In genomic region chr11:119709638-119710346, GRCh38 we compare ENCODE assay signal across 8 cellular contexts.
DNase-seq lines count a peak whose midpoint lies in the region; ATAC-seq and TF ChIP-seq lines count a peak whose summit lies in the region.

No MANE protein-coding gene starts in this region.

- H3K27ac ChIP-seq in tibial artery, result no peak overlapping the region

- in situ Hi-C loops in astrocyte of the spinal cord (cut with HindIII; ENCODE audit: low sequenced_read_pairs), result no loop called here

- no peaks in the 10 kb centered on the region for H3K27me3 ChIP-seq in tibial artery

- peak; percentile 95 for DNase-seq in DMS 273 (lab: John Stamatoyannopoulos, UW; ENCODE audit: unreplicated experiment)
- peak; percentile 91 for DNase-seq in MV-4-11 (lab: John Stamatoyannopoulos, UW)
- DNase-seq in astrocyte of the spinal cord (ENCODE audit: low read depth, low spot score), result peak; percentile 79
- peak; percentile 67 for DNase-seq in middle frontal gyrus (ENCODE audit: extremely low spot score, low spot score)
- no peak for DNase-seq in NCI-H510A (lab: John Stamatoyannopoulos, UW)
- DNase-seq in tibial artery, result no peak
- no peak for DNase-seq in HuH-7 (ENCODE audit: low spot score)

- intact Hi-C loops in tibial artery (cut with DNase I; ENCODE audit: low total_unique reads), result no loop called here

- no peak overlapping the region for H3K4me3 ChIP-seq in astrocyte of the spinal cord (ENCODE audit: low read depth, low read length)
- H3K4me3 ChIP-seq in tibial artery, result no peak overlapping the region

- H3K36me3 ChIP-seq in tibial artery, result no peaks in the 10 kb centered on the region

- H3K9me3 ChIP-seq in tibial artery, result no peaks in the 10 kb centered on the region

- no peak for ATAC-seq in GM18873 (IDR thresholded peaks at IDR 0.05; ENCODE audit: low FRiP score, unreplicated experiment)

- peaks cover 0 to 6% (median 0%) of the 10 kb centered on the region in 4 donors for H3K4me1 ChIP-seq in tibial artery

- TF ChIP-seq CTCF in astrocyte of the spinal cord (IDR thresholded peaks at IDR 0.05; ENCODE audit: low read depth, low read length) (no peak), tibial artery (IDR thresholded peaks at IDR 0.05) (no peak)

Comparison
In these comparisons a context has a peak if more than half of its experiments do, and no peak if none do; other contexts are left out.
1. DNase-seq: peak in DMS 273 (single experiment), MV-4-11 (single experiment), astrocyte of the spinal cord (single experiment) and middle frontal gyrus (single experiment); none in NCI-H510A (single experiment), tibial artery (0 of 2) and HuH-7 (single experiment).